Comparison of ENCODE assay signal across 23 cellular contexts in genomic region chr2:59171019-59171418, GRCh38.
DNase-seq lines count a peak whose midpoint lies in the region; ATAC-seq and TF ChIP-seq lines count a peak whose summit lies in the region.
"Had no signal": no experiment of that assay in that cellular context is flagged by ENCODE, and none has a peak within 500 bp of the region (broad histone marks: within the 10 kb centered on the region; RNA-seq: fewer than 3 reads in every experiment).

No MANE protein-coding gene starts in this region.

- CTCF ChIA-PET in HEK293T (lab: Yijun Ruan, JAX) = no interaction called here

- ATAC-seq in GM18502 (IDR thresholded peaks at IDR 0.05; ENCODE audit: poor library complexity, unreplicated experiment) = peak; percentile 74
- ATAC-seq in GM19351 (IDR thresholded peaks at IDR 0.05; ENCODE audit: unreplicated experiment) = peak; percentile 75
- peak; percentile 68 for ATAC-seq in HG02623 (IDR thresholded peaks at IDR 0.05; ENCODE audit: unreplicated experiment)
- peak; percentile 57 for ATAC-seq in HG03159 (IDR thresholded peaks at IDR 0.05; ENCODE audit: unreplicated experiment)
- ATAC-seq: A549, body of pancreas, foreskin keratinocyte, left lung, right lobe of liver had no signal

- POLR2A ChIA-PET in HEK293T (lab: Yijun Ruan, JAX) = no interaction called here

- no peak for DNase-seq in stimulated activated CD4-positive, alpha-beta T cell treated with anti-CD3 and anti-CD28 coated beads, Interleukin-12 subunit alpha, Interleukin-12 subunit beta, amount 100 ng/mL, for 4 hours
- DNase-seq in SKM-1 treated with dmso at 0.1 percent for 144 hours (lab: John Stamatoyannopoulos, UW; ENCODE audit: unreplicated experiment) (no peak), HEK293T (ENCODE audit: extremely low spot score) (no peak)
- DNase-seq in stimulated activated CD4-positive, alpha-beta T cell treated with anti-CD3 and anti-CD28 coated beads, Interleukin-4, amount 100 ng/mL, for 4 hours = no peak
- DNase-seq: activated B cell treated with CpG ODN at 0.5 μM for 24 hours; activated CD4-positive, alpha-beta T cell treated with anti-CD3 and anti-CD28 coated beads, Interleukin-2, amount 50 U/mL, for 4 hours; activated CD8-positive, alpha-beta memory T cell treated with anti-CD3 and anti-CD28 coated beads, Interleukin-2, amount 50 U/mL, for 4 hours; body of pancreas; effector CD8-positive, alpha-beta T cell; foreskin keratinocyte; GF-D8; H9; left lung; NCI-H748 treated with DMSO at 0.1 percent for 48 hours; ovary; right lobe of liver; stimulated activated CD4-positive, alpha-beta T cell treated with anti-CD3 and anti-CD28 coated beads, Interleukin-15, amount 100 ng/mL, for 24 hours; T1000 had no signal

TF ChIP-seq in HEK293T, 16 proteins besides CTCF, POLR2A, EP300 and RAD21:
- no peak for TF ChIP-seq L3MBTL2 (conservative IDR thresholded peaks at IDR 0.05)
- TF ChIP-seq TARDBP (IDR thresholded peaks at IDR 0.05) = no peak
- TF ChIP-seq FOXM1 (IDR thresholded peaks at IDR 0.05; ENCODE audit: borderline replicate concordance) = no peak
- TF ChIP-seq NFRKB (IDR thresholded peaks at IDR 0.05) = no peak
- TF ChIP-seq FOXA1 (IDR thresholded peaks at IDR 0.05) = no peak
- TF ChIP-seq ELF4 (IDR thresholded peaks at IDR 0.05) = no peak
- TF ChIP-seq ZNF384 (IDR thresholded peaks at IDR 0.05) = no peak
- no peak for TF ChIP-seq FOXK2 (IDR thresholded peaks at IDR 0.05)
- TF ChIP-seq LEF1 (IDR thresholded peaks at IDR 0.05; ENCODE audit: borderline replicate concordance) = no peak
- TF ChIP-seq BHLHE40 (IDR thresholded peaks at IDR 0.05; ENCODE audit: borderline replicate concordance) = no peak
- no peak for TF ChIP-seq HDGF (IDR thresholded peaks at IDR 0.05; ENCODE audit: borderline replicate concordance)
- TF ChIP-seq, protein P1, sequence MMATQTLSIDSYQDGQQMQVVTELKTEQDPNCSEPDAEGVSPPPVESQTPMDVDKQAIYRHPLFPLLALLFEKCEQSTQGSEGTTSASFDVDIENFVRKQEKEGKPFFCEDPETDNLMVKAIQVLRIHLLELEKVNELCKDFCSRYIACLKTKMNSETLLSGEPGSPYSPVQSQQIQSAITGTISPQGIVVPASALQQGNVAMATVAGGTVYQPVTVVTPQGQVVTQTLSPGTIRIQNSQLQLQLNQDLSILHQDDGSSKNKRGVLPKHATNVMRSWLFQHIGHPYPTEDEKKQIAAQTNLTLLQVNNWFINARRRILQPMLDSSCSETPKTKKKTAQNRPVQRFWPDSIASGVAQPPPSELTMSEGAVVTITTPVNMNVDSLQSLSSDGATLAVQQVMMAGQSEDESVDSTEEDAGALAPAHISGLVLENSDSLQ (IDR thresholded peaks at IDR 0.05) = no peak
- no peak for TF ChIP-seq SUZ12 (IDR thresholded peaks at IDR 0.05)
TF ChIP-seq in HEK293T: peak in this region for 0.
